8 cellular contexts compared by ENCODE assay signal in the genomic region with DNA sequence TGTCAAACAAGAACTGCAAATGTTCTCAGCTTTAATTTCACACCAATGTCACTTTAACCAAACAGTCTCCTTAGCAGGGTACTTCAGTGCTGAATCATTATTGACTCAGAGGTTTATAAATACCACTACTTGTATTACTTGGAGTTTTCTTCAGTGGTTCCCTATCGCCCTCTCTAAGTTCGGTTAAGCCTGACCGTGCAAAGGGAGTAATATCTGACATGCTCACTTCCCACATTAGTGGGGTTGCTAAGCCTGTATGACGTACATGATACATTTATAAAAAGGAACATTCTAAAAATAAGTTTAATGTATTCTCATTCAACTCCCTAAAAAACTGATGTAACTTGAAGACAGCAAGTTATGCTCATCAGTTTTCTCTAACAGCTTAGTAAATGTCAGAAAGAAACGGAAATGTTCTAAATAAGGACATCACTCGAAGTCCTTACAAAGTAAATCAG.
DNase-seq lines count a peak whose midpoint lies in the region; ATAC-seq lines count a peak whose summit lies in the region.

No MANE protein-coding gene starts in this region.

- H3K4me1 ChIP-seq in right cardiac atrium (ENCODE audit: control insufficient read depth, insufficient read depth, low read length), result no peaks in the 10 kb centered on the region

- H3K27me3 ChIP-seq in right cardiac atrium (ENCODE audit: control insufficient read depth, insufficient read depth), result no peaks in the 10 kb centered on the region

- H3K27ac ChIP-seq in right cardiac atrium (ENCODE audit: low read length), result no peak overlapping the region

- ATAC-seq in GM18867 (IDR thresholded peaks at IDR 0.05; ENCODE audit: unreplicated experiment), result peak; percentile 97
- peak; percentile 96 for ATAC-seq in HG02973 (IDR thresholded peaks at IDR 0.05; ENCODE audit: unreplicated experiment)
- peak; percentile 65 to 91 for ATAC-seq in right cardiac atrium

- WGBS in right cardiac atrium, result 56% methylated on average over 6 of the region's 6 CpGs

- intact Hi-C loops in right cardiac atrium (cut with DNase I), result no loop called here

- DNase-seq in A172 (ENCODE audit: low spot score) (peak; percentile 60), RKO (ENCODE audit: low spot score) (peak; percentile 71), right cardiac atrium (no peak), NCI-H345 (lab: John Stamatoyannopoulos, UW) (no peak), NCI-H82 (lab: John Stamatoyannopoulos, UW) (no peak), SK-N-DZ (ENCODE audit: low spot score) (no peak)

- no peak overlapping the region for H3K4me3 ChIP-seq in right cardiac atrium (ENCODE audit: low read length)

- no peaks in the 10 kb centered on the region for H3K9me3 ChIP-seq in right cardiac atrium (ENCODE audit: control insufficient read depth, low read length)

Comparison
In these comparisons a context has a peak if more than half of its experiments do, and no peak if none do; other contexts are left out.
1. DNase-seq: peak in A172 (single experiment) and RKO (single experiment); none in right cardiac atrium (0 of 3), NCI-H345 (single experiment), NCI-H82 (single experiment) and SK-N-DZ (single experiment).
2. Peak in every context shown above with its lines, with median percentiles within 50 percentile points of each other: ATAC-seq.